ENCODE assay signal across 10 cellular contexts in genomic region chr22:26691377-26691716, GRCh38.
"Had no signal": no experiment of that assay in that cellular context is flagged by ENCODE, and none has a peak within 500 bp of the region (broad histone marks: within the 10 kb centered on the region; RNA-seq: fewer than 3 reads in every experiment).

No MANE protein-coding gene starts in this region.

- ATAC-seq: activated CD4-positive, CD25-positive, alpha-beta regulatory T cell treated with anti-CD3 and anti-CD28 coated beads, Interleukin-2, amount 50 U/mL, for 24 hours; left lobe of liver; pancreas; sciatic nerve; upper lobe of right lung had no signal

- DNase-seq: activated CD4-positive, alpha-beta T cell treated with anti-CD3 and anti-CD28 coated beads, Interleukin-2, amount 50 U/mL, for 48 hours; activated effector memory CD4-positive, alpha-beta T cell treated with anti-CD3 and anti-CD28 coated beads, Interleukin-2, amount 50 U/mL, for 16 hours; midbrain; pancreas; spleen; T1000; upper lobe of right lung had no signal
